In genomic region chr5:68080282-68081050, GRCh38 we compare ENCODE assay signal across 1 cellular context.
TF ChIP-seq lines count a peak whose summit lies in the region.

No MANE protein-coding gene starts in this region.

TF ChIP-seq in HepG2, 621 proteins besides CTCF, POLR2A, EP300 and RAD21 (continued from another document and continues in another):
- TF ChIP-seq ZNF30 (CRISPR knock-in tag; IDR thresholded peaks at IDR 0.05) (no peak), ZNF713 (CRISPR knock-in tag; IDR thresholded peaks at IDR 0.05) (no peak), KLF16 (CRISPR knock-in tag; IDR thresholded peaks at IDR 0.05) (peak in 1 of 2 experiments; percentile 57; a peak in 1 of 4 replicates), ZNF75D (CRISPR knock-in tag; IDR thresholded peaks at IDR 0.05; ENCODE audit: borderline replicate concordance) (no peak), ZNF264 (CRISPR knock-in tag; IDR thresholded peaks at IDR 0.05) (peak; percentile 25; the same call in 1 of the 2 replicates), CREM (IDR thresholded peaks at IDR 0.05) (peak; percentile 49; the same call in 1 of the 2 replicates), CREM (CRISPR knock-in tag; IDR thresholded peaks at IDR 0.05) (no peak), NR2F2 (IDR thresholded peaks at IDR 0.05; ENCODE audit: borderline replicate concordance, low read depth) (peak; percentile 58; the same call in 1 of the 2 replicates), HNRNPK (IDR thresholded peaks at IDR 0.05; ENCODE audit: low read depth, low read length, poor library complexity, severe bottlenecking) (no peak), PHF8 (CRISPR knock-in tag; IDR thresholded peaks at IDR 0.05) (0 out of 2 replicates have a peak, but pooled peaks have one; percentile 18), CHCHD3 (CRISPR knock-in tag; IDR thresholded peaks at IDR 0.05) (no peak), EZH2 (conservative IDR thresholded peaks at IDR 0.05; ENCODE audit: low read depth, low read length) (no peak), ZNF331 (CRISPR knock-in tag; IDR thresholded peaks at IDR 0.05) (peak; percentile 62; the same call in 1 of the 2 replicates), TBX2 (CRISPR knock-in tag; IDR thresholded peaks at IDR 0.05; ENCODE audit: borderline replicate concordance) (peak; percentile 53; the same call in 1 of the 2 replicates), ZMYM4 (CRISPR knock-in tag; IDR thresholded peaks at IDR 0.05) (peak; percentile 90), SPEN (CRISPR knock-in tag; IDR thresholded peaks at IDR 0.05; ENCODE audit: low read depth) (no peak), HOXA3 (CRISPR knock-in tag; IDR thresholded peaks at IDR 0.05) (0 out of 2 replicates have a peak, but pooled peaks have one; percentile 23), ZNF747 (CRISPR knock-in tag; IDR thresholded peaks at IDR 0.05; ENCODE audit: borderline replicate concordance) (no peak), ZKSCAN5 (CRISPR knock-in tag; IDR thresholded peaks at IDR 0.05) (no peak), ZNF441 (CRISPR knock-in tag; IDR thresholded peaks at IDR 0.05; ENCODE audit: borderline replicate concordance) (no peak), FOXJ3 (CRISPR knock-in tag; IDR thresholded peaks at IDR 0.05; ENCODE audit: borderline replicate concordance) (peak; percentile 88; the same call in 1 of the 2 replicates), ZNF136 (CRISPR knock-in tag; IDR thresholded peaks at IDR 0.05; ENCODE audit: low read depth) (no peak), MBD4 (IDR thresholded peaks at IDR 0.05; ENCODE audit: borderline replicate concordance, low read length) (no peak), ATM (IDR thresholded peaks at IDR 0.05; ENCODE audit: borderline replicate concordance) (no peak), MAZ (IDR thresholded peaks at IDR 0.05; ENCODE audit: borderline replicate concordance, low read depth, low read length) (no peak), MAZ (CRISPR knock-in tag; IDR thresholded peaks at IDR 0.05; ENCODE audit: low read depth) (no peak), ZNF260 (CRISPR knock-in tag; IDR thresholded peaks at IDR 0.05; ENCODE audit: borderline replicate concordance, low read depth) (no peak), NR3C1 (CRISPR knock-in tag; IDR thresholded peaks at IDR 0.05) (no peak), GATAD2A (CRISPR knock-in tag; IDR thresholded peaks at IDR 0.05) (peak; percentile 86), RNF2 (conservative IDR thresholded peaks at IDR 0.05; ENCODE audit: low read depth) (no peak), SCMH1 (CRISPR knock-in tag; IDR thresholded peaks at IDR 0.05; ENCODE audit: borderline replicate concordance) (no peak), ETV6 (CRISPR knock-in tag; conservative IDR thresholded peaks at IDR 0.05) (no peak), HOXD1 (CRISPR knock-in tag; IDR thresholded peaks at IDR 0.05) (0 out of 2 replicates have a peak, but pooled peaks have one; percentile 33), CHD2 (IDR thresholded peaks at IDR 0.05; ENCODE audit: low read depth, low read length) (no peak), JUND (CRISPR knock-in tag; IDR thresholded peaks at IDR 0.05) (no peak), NBN (conservative IDR thresholded peaks at IDR 0.05) (no peak), ZFP1 (CRISPR knock-in tag; IDR thresholded peaks at IDR 0.05) (no peak), SP1 (IDR thresholded peaks at IDR 0.05) (no peak), SP1 (CRISPR knock-in tag; IDR thresholded peaks at IDR 0.05) (no peak), ATAD3A (CRISPR knock-in tag; IDR thresholded peaks at IDR 0.05) (no peak), CBFB (CRISPR knock-in tag; IDR thresholded peaks at IDR 0.05) (peak; percentile 40; the same call in 1 of the 2 replicates), ZNF792 (CRISPR knock-in tag; IDR thresholded peaks at IDR 0.05) (peak; percentile 70; the same call in 1 of the 2 replicates), SMYD3 (CRISPR knock-in tag; IDR thresholded peaks at IDR 0.05) (peak; percentile 84), TOE1 (CRISPR knock-in tag; IDR thresholded peaks at IDR 0.05) (no peak), ZBTB26 (CRISPR knock-in tag; IDR thresholded peaks at IDR 0.05; ENCODE audit: borderline replicate concordance) (no peak), NCOA5 (CRISPR knock-in tag; IDR thresholded peaks at IDR 0.05) (no peak), ZNF761 (CRISPR knock-in tag; conservative IDR thresholded peaks at IDR 0.05) (no peak), BRF2 (CRISPR knock-in tag; IDR thresholded peaks at IDR 0.05) (no peak), ZNF335 (CRISPR knock-in tag; IDR thresholded peaks at IDR 0.05) (no peak), ZBTB7A (CRISPR knock-in tag; IDR thresholded peaks at IDR 0.05) (no peak), TBL1XR1 (IDR thresholded peaks at IDR 0.05; ENCODE audit: borderline replicate concordance, low read length, partially characterized antibody) (no peak), ZBTB42 (CRISPR knock-in tag; IDR thresholded peaks at IDR 0.05) (no peak), TAF15 (IDR thresholded peaks at IDR 0.05; ENCODE audit: low read depth, low read length, poor library complexity, severe bottlenecking) (no peak), RARG (CRISPR knock-in tag; IDR thresholded peaks at IDR 0.05; ENCODE audit: low read depth) (no peak), ZNF225 (CRISPR knock-in tag; IDR thresholded peaks at IDR 0.05) (no peak)
- TF ChIP-seq, protein P1, sequence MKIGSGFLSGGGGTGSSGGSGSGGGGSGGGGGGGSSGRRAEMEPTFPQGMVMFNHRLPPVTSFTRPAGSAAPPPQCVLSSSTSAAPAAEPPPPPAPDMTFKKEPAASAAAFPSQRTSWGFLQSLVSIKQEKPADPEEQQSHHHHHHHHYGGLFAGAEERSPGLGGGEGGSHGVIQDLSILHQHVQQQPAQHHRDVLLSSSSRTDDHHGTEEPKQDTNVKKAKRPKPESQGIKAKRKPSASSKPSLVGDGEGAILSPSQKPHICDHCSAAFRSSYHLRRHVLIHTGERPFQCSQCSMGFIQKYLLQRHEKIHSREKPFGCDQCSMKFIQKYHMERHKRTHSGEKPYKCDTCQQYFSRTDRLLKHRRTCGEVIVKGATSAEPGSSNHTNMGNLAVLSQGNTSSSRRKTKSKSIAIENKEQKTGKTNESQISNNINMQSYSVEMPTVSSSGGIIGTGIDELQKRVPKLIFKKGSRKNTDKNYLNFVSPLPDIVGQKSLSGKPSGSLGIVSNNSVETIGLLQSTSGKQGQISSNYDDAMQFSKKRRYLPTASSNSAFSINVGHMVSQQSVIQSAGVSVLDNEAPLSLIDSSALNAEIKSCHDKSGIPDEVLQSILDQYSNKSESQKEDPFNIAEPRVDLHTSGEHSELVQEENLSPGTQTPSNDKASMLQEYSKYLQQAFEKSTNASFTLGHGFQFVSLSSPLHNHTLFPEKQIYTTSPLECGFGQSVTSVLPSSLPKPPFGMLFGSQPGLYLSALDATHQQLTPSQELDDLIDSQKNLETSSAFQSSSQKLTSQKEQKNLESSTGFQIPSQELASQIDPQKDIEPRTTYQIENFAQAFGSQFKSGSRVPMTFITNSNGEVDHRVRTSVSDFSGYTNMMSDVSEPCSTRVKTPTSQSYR (CRISPR knock-in tag; IDR thresholded peaks at IDR 0.05; ENCODE audit: borderline replicate concordance), result no peak
- TF ChIP-seq, protein P2, sequence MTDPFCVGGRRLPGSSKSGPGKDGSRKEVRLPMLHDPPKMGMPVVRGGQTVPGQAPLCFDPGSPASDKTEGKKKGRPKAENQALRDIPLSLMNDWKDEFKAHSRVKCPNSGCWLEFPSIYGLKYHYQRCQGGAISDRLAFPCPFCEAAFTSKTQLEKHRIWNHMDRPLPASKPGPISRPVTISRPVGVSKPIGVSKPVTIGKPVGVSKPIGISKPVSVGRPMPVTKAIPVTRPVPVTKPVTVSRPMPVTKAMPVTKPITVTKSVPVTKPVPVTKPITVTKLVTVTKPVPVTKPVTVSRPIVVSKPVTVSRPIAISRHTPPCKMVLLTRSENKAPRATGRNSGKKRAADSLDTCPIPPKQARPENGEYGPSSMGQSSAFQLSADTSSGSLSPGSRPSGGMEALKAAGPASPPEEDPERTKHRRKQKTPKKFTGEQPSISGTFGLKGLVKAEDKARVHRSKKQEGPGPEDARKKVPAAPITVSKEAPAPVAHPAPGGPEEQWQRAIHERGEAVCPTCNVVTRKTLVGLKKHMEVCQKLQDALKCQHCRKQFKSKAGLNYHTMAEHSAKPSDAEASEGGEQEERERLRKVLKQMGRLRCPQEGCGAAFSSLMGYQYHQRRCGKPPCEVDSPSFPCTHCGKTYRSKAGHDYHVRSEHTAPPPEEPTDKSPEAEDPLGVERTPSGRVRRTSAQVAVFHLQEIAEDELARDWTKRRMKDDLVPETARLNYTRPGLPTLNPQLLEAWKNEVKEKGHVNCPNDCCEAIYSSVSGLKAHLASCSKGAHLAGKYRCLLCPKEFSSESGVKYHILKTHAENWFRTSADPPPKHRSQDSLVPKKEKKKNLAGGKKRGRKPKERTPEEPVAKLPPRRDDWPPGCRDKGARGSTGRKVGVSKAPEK (CRISPR knock-in tag; IDR thresholded peaks at IDR 0.05; ENCODE audit: borderline replicate concordance), result no peak; the same call in 1 of the 2 replicates
- TF ChIP-seq, protein P3, sequence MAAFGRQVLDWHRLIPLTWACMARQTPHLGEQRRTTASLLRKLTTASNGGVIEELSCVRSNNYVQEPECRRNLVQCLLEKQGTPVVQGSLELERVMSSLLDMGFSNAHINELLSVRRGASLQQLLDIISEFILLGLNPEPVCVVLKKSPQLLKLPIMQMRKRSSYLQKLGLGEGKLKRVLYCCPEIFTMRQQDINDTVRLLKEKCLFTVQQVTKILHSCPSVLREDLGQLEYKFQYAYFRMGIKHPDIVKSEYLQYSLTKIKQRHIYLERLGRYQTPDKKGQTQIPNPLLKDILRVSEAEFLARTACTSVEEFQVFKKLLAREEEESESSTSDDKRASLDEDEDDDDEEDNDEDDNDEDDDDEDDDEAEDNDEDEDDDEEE (CRISPR knock-in tag; IDR thresholded peaks at IDR 0.05), result no peak
- TF ChIP-seq, protein P4, sequence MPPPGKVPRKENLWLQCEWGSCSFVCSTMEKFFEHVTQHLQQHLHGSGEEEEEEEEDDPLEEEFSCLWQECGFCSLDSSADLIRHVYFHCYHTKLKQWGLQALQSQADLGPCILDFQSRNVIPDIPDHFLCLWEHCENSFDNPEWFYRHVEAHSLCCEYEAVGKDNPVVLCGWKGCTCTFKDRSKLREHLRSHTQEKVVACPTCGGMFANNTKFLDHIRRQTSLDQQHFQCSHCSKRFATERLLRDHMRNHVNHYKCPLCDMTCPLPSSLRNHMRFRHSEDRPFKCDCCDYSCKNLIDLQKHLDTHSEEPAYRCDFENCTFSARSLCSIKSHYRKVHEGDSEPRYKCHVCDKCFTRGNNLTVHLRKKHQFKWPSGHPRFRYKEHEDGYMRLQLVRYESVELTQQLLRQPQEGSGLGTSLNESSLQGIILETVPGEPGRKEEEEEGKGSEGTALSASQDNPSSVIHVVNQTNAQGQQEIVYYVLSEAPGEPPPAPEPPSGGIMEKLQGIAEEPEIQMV (CRISPR knock-in tag; IDR thresholded peaks at IDR 0.05; ENCODE audit: low read depth), result no peak
- TF ChIP-seq, protein P5, sequence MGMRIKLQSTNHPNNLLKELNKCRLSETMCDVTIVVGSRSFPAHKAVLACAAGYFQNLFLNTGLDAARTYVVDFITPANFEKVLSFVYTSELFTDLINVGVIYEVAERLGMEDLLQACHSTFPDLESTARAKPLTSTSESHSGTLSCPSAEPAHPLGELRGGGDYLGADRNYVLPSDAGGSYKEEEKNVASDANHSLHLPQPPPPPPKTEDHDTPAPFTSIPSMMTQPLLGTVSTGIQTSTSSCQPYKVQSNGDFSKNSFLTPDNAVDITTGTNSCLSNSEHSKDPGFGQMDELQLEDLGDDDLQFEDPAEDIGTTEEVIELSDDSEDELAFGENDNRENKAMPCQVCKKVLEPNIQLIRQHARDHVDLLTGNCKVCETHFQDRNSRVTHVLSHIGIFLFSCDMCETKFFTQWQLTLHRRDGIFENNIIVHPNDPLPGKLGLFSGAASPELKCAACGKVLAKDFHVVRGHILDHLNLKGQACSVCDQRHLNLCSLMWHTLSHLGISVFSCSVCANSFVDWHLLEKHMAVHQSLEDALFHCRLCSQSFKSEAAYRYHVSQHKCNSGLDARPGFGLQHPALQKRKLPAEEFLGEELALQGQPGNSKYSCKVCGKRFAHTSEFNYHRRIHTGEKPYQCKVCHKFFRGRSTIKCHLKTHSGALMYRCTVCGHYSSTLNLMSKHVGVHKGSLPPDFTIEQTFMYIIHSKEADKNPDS (CRISPR knock-in tag; IDR thresholded peaks at IDR 0.05), result no peak
- TF ChIP-seq, protein P6, sequence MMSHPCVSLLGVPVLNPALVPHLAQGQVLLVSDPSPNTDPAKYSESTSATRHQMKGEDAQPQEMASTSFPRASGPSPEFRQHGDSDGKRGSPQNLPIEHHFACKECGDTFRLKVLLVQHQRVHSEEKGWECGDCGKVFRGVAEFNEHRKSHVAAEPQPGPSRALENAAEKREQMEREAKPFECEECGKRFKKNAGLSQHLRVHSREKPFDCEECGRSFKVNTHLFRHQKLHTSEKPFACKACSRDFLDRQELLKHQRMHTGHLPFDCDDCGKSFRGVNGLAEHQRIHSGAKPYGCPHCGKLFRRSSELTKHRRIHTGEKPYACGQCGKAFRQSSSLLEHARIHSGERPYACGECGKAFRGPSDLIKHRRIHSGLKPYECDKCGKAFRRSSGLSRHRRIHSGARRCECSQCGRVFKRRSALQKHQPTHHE (CRISPR knock-in tag; IDR thresholded peaks at IDR 0.05; ENCODE audit: borderline replicate concordance), result no peak
- TF ChIP-seq, protein P7, sequence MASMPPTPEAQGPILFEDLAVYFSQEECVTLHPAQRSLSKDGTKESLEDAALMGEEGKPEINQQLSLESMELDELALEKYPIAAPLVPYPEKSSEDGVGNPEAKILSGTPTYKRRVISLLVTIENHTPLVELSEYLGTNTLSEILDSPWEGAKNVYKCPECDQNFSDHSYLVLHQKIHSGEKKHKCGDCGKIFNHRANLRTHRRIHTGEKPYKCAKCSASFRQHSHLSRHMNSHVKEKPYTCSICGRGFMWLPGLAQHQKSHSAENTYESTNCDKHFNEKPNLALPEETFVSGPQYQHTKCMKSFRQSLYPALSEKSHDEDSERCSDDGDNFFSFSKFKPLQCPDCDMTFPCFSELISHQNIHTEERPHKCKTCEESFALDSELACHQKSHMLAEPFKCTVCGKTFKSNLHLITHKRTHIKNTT (CRISPR knock-in tag; IDR thresholded peaks at IDR 0.05), result no peak
